ENCODE assay signal across 1 cellular context in the genomic region with DNA sequence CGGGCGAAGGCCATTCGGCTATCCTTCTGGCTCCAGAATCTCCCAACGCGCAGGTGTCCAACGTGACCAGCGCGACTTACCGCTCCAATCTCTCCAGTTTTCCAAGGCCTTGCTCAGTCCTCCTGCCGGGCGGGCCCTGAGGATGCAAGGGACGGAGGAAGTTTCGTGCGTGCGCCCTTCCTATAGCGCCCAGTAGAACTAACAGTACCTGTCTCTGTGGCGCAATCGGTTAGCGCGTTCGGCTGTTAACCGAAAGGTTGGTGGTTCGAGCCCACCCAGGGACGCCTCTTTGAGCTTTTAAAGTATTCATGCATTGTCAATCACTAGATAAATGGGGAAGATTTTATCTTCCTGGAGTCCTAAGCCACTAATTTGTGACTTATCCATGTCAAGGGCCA.
TF ChIP-seq lines count a peak whose summit lies in the region.

No MANE protein-coding gene starts in this region.

TF ChIP-seq in HEK293, 187 proteins besides CTCF, POLR2A, EP300 and RAD21 (continued from another document):
- TF ChIP-seq, protein P1, sequence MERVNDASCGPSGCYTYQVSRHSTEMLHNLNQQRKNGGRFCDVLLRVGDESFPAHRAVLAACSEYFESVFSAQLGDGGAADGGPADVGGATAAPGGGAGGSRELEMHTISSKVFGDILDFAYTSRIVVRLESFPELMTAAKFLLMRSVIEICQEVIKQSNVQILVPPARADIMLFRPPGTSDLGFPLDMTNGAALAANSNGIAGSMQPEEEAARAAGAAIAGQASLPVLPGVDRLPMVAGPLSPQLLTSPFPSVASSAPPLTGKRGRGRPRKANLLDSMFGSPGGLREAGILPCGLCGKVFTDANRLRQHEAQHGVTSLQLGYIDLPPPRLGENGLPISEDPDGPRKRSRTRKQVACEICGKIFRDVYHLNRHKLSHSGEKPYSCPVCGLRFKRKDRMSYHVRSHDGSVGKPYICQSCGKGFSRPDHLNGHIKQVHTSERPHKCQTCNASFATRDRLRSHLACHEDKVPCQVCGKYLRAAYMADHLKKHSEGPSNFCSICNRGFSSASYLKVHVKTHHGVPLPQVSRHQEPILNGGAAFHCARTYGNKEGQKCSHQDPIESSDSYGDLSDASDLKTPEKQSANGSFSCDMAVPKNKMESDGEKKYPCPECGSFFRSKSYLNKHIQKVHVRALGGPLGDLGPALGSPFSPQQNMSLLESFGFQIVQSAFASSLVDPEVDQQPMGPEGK (tag by site-specific recombination; IDR thresholded peaks at IDR 0.05) = peak; percentile 60; the same call in 1 of the 2 replicates
- TF ChIP-seq KLF1 (tag by site-specific recombination; IDR thresholded peaks at IDR 0.05) = peak; percentile 24; the same call in 1 of the 2 replicates
- TF ChIP-seq ZNF16 (tag by site-specific recombination; IDR thresholded peaks at IDR 0.05; ENCODE audit: low read depth) = peak; percentile 36; the same call in 1 of the 2 replicates
- peak; percentile 94 for TF ChIP-seq ZNF501 (tag by site-specific recombination; IDR thresholded peaks at IDR 0.05)
- peak; percentile 44; the same call in 1 of the 2 replicates for TF ChIP-seq SP3 (tag by site-specific recombination; IDR thresholded peaks at IDR 0.05)
- TF ChIP-seq, protein P2, sequence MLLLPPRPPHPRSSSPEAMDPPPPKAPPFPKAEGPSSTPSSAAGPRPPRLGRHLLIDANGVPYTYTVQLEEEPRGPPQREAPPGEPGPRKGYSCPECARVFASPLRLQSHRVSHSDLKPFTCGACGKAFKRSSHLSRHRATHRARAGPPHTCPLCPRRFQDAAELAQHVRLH (tag by site-specific recombination; IDR thresholded peaks at IDR 0.05) = peak; percentile 39; the same call in 1 of the 2 replicates
- TF ChIP-seq ZNF837 (tag by site-specific recombination; IDR thresholded peaks at IDR 0.05) = peak; percentile 97
- TF ChIP-seq ZSCAN23 (tag by site-specific recombination; IDR thresholded peaks at IDR 0.05) = 0 out of 2 replicates have a peak, but pooled peaks have one; percentile 68
- TF ChIP-seq YY1 (tag by site-specific recombination; IDR thresholded peaks at IDR 0.05) = 0 out of 2 replicates have a peak, but pooled peaks have one; percentile 46
- peak; percentile 74 for TF ChIP-seq ZNF394 (tag by site-specific recombination; IDR thresholded peaks at IDR 0.05; ENCODE audit: borderline replicate concordance)
- peak; percentile 89 for TF ChIP-seq ZNF24 (tag by site-specific recombination; IDR thresholded peaks at IDR 0.05)
- peak; percentile 98 for TF ChIP-seq IKZF3 (tag by site-specific recombination; IDR thresholded peaks at IDR 0.05)
- TF ChIP-seq ZNF561 (tag by site-specific recombination; IDR thresholded peaks at IDR 0.05; ENCODE audit: borderline replicate concordance) = 0 out of 2 replicates have a peak, but pooled peaks have one; percentile 38
- TF ChIP-seq SP7 (tag by site-specific recombination; IDR thresholded peaks at IDR 0.05) = peak; percentile 83
- peak; percentile 95 for TF ChIP-seq ZNF660 (tag by site-specific recombination; IDR thresholded peaks at IDR 0.05)
